In the genomic region with DNA sequence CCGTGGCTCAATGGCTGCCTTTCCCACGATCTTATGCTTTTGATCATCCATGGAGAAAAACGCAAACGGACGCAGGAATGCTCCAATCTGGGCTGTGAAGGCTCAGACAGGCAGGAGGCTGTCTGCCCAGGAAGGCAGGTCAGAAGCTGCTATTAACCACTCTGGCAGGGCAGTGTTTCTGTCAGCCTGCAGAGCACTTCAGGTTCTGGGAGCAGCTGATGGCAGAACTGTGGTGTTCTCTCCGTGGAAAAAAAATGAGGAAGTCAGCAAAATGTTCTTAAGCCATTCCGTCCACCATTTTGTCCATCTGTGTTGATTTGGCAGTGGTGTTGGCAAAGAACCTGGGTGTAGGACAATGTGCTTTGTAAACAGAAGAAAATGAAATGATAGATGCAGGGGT, we compare ENCODE assay signal across 1 cellular context.
TF ChIP-seq lines count a peak whose summit lies in the region.

No MANE protein-coding gene starts in this region.

TF ChIP-seq in IMR-90, 13 proteins besides CTCF, POLR2A, EP300 and RAD21 (continued from another document):
- TF ChIP-seq, protein P1, sequence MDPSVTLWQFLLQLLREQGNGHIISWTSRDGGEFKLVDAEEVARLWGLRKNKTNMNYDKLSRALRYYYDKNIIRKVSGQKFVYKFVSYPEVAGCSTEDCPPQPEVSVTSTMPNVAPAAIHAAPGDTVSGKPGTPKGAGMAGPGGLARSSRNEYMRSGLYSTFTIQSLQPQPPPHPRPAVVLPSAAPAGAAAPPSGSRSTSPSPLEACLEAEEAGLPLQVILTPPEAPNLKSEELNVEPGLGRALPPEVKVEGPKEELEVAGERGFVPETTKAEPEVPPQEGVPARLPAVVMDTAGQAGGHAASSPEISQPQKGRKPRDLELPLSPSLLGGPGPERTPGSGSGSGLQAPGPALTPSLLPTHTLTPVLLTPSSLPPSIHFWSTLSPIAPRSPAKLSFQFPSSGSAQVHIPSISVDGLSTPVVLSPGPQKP (IDR thresholded peaks at IDR 0.05; ENCODE audit: borderline replicate concordance, low read depth, low read length): no peak
- TF ChIP-seq, protein P2, sequence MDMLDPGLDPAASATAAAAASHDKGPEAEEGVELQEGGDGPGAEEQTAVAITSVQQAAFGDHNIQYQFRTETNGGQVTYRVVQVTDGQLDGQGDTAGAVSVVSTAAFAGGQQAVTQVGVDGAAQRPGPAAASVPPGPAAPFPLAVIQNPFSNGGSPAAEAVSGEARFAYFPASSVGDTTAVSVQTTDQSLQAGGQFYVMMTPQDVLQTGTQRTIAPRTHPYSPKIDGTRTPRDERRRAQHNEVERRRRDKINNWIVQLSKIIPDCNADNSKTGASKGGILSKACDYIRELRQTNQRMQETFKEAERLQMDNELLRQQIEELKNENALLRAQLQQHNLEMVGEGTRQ (IDR thresholded peaks at IDR 0.05; ENCODE audit: low read depth, low read length): no peak
- TF ChIP-seq MAZ (IDR thresholded peaks at IDR 0.05; ENCODE audit: borderline replicate concordance, low read depth, low read length) (no peak), FOS (IDR thresholded peaks at IDR 0.05; ENCODE audit: low read depth, low read length) (no peak), MXI1 (IDR thresholded peaks at IDR 0.05; ENCODE audit: borderline replicate concordance, low read depth, low read length) (no peak), RFX5 (IDR thresholded peaks at IDR 0.05; ENCODE audit: low read depth, low read length) (no peak)
